14 cellular contexts compared by ENCODE assay signal in genomic region chr5:102511666-102512065, GRCh38. TPM values are rescaled to one million over a fixed set of nuclear protein-coding genes. Genes with fewer than 3 reads are reported as not detected.
DNase-seq lines count a peak whose midpoint lies in the region; ATAC-seq and TF ChIP-seq lines count a peak whose summit lies in the region.
"Had no signal": no experiment of that assay in that cellular context is flagged by ENCODE, and none has a peak within 500 bp of the region (broad histone marks: within the 10 kb centered on the region; RNA-seq: fewer than 3 reads in every experiment).

No MANE protein-coding gene starts in this region.

- no peaks in the 10 kb centered on the region for H4K20me1 ChIP-seq in hepatocyte (ENCODE audit: insufficient read depth, poor library complexity, severe bottlenecking)

- H3K9me3 ChIP-seq in A673 (ENCODE audit: low read depth, low read length, poor library complexity, severe bottlenecking) (no peaks in the 10 kb centered on the region), hepatocyte (ENCODE audit: low read depth) (no peaks in the 10 kb centered on the region)
- H3K9me3 ChIP-seq: breast epithelium, esophagus muscularis mucosa, tibial nerve had no signal

- H3K27ac ChIP-seq in A673 (ENCODE audit: low read depth, low read length, poor library complexity, severe bottlenecking) (no peak overlapping the region), brain microvascular endothelial cell (no peak overlapping the region), hepatocyte (no peak overlapping the region)
- H3K27ac ChIP-seq: breast epithelium, esophagus muscularis mucosa, tibial nerve had no signal

- POLR2A ChIA-PET in A673 (lab: Charles Lee; ENCODE audit: low non-redundant PET) = no interaction called here

- CTCF ChIA-PET in A673 (lab: Charles Lee) = no interaction called here

- no TSS peak for BruUV-seq in A673 (replicated peaks; lab: Mats Ljungman, UMichigan)

- H3K4me2 ChIP-seq in hepatocyte = no peak overlapping the region

- H3K4me3 ChIP-seq in A673 (ENCODE audit: low read depth, low read length, poor library complexity, severe bottlenecking) (no peak overlapping the region), brain microvascular endothelial cell (ENCODE audit: low read depth, low read length) (no peak overlapping the region), hepatocyte (no peak overlapping the region)
- H3K4me3 ChIP-seq: breast epithelium, esophagus muscularis mucosa, tibial nerve had no signal

- no peaks in the 10 kb centered on the region for H3K4me1 ChIP-seq in A673 (ENCODE audit: insufficient read depth, low read length, poor library complexity, severe bottlenecking)
- no peaks in the 10 kb centered on the region for H3K4me1 ChIP-seq in hepatocyte (ENCODE audit: insufficient read depth)
- H3K4me1 ChIP-seq: breast epithelium had no signal

- H3K36me3 ChIP-seq in A673 (ENCODE audit: insufficient read depth, low read length, poor library complexity, severe bottlenecking) = no peaks in the 10 kb centered on the region
- no peaks in the 10 kb centered on the region for H3K36me3 ChIP-seq in brain microvascular endothelial cell (replicated peaks)
- no peaks in the 10 kb centered on the region for H3K36me3 ChIP-seq in hepatocyte (replicated peaks; ENCODE audit: insufficient read depth, low read depth)
- H3K36me3 ChIP-seq: breast epithelium, esophagus muscularis mucosa, tibial nerve had no signal

- TF ChIP-seq CTCF in A673 (conservative IDR thresholded peaks at IDR 0.05; ENCODE audit: low read depth, low read length) (no peak), brain microvascular endothelial cell (IDR thresholded peaks at IDR 0.05; ENCODE audit: low read depth, low read length, missing control alignments) (no peak), hepatocyte (IDR thresholded peaks at IDR 0.05; ENCODE audit: poor library complexity) (no peak)

- peak; percentile 6 for DNase-seq in A673 (ENCODE audit: low spot score)
- peak; percentile 38 for DNase-seq in HS-5 (ENCODE audit: low read depth)
- peak; percentile 6 for DNase-seq in brain microvascular endothelial cell
- DNase-seq in hepatocyte (ENCODE audit: low spot score) = peak; percentile 23
- DNase-seq in NCI-H526 (lab: John Stamatoyannopoulos, UW) = no peak
- no peak for DNase-seq in posterior vena cava (ENCODE audit: low spot score)
- DNase-seq in NCI-H2227 treated with DMSO at 0.1 percent for 48 hours (lab: John Stamatoyannopoulos, UW) = no peak
- DNase-seq: AML-193, left colon, NCI-H1930 had no signal

- no peaks in the 10 kb centered on the region for H3K79me2 ChIP-seq in hepatocyte

- intact Hi-C loops in A673 (cut with micrococcal nuclease; ENCODE audit: unreplicated experiment) = no loop called here
- intact Hi-C loops in posterior vena cava (cut with DNase I) = no loop called here

- 62% methylated on average over 4 of the region's 4 CpGs for WGBS in hepatocyte (ENCODE audit: low lambda C conversion rate, missing lambda C conversion rate)

- no peak overlapping the region for H2AFZ ChIP-seq in hepatocyte

- H3K9me2 ChIP-seq in hepatocyte (replicated peaks; ENCODE audit: insufficient read depth) = no peaks in the 10 kb centered on the region

- H3K27me3 ChIP-seq in A673 (replicated peaks; ENCODE audit: insufficient read depth, low read depth, low read length, poor library complexity) (no peaks in the 10 kb centered on the region), brain microvascular endothelial cell (replicated peaks) (no peaks in the 10 kb centered on the region), hepatocyte (no peaks in the 10 kb centered on the region)
- H3K27me3 ChIP-seq: breast epithelium, esophagus muscularis mucosa, tibial nerve had no signal

- no peak for ATAC-seq in GM21529 (IDR thresholded peaks at IDR 0.05; ENCODE audit: unreplicated experiment)
- ATAC-seq: left colon had no signal

- in situ Hi-C loops in brain microvascular endothelial cell (cut with HindIII; ENCODE audit: low pct_ligation_motif_present, low sequenced_read_pairs) = no loop called here

RNA-seq across cellular contexts. Expression of gene SLCO6A1, which starts 12.9 kb away (rescaled TPM):
- total RNA-seq in A673 (2021) (not detected in 2 replicates), hepatocyte (0.52 and 1.2 TPM in 2 replicates), posterior vena cava (not detected)
- polyA plus RNA-seq in hepatocyte = 0.77 and 1.4 TPM in 2 replicates
- total RNA-seq: breast epithelium, esophagus muscularis mucosa, left colon, tibial nerve had no signal

Comparison
In these comparisons a context has a peak if more than half of its experiments do, and no peak if none do; other contexts are left out.
1. DNase-seq: peak in A673 (single experiment), HS-5 (single experiment), brain microvascular endothelial cell (single experiment) and hepatocyte (single experiment); none in NCI-H526 (0 of 2), posterior vena cava (single experiment) and NCI-H2227 treated with DMSO at 0.1 percent for 48 hours (single experiment).